ENCODE assay signal across 9 cellular contexts in genomic region chr12:89663577-89664357, GRCh38. TPM values are rescaled to one million over a fixed set of nuclear protein-coding genes. Genes with fewer than 3 reads are reported as not detected.
DNase-seq lines count a peak whose midpoint lies in the region; ATAC-seq, FAIRE-seq and TF ChIP-seq lines count a peak whose summit lies in the region.
"Had no signal": no experiment of that assay in that cellular context is flagged by ENCODE, and none has a peak within 500 bp of the region (broad histone marks: within the 10 kb centered on the region; RNA-seq: fewer than 3 reads in every experiment).

No MANE protein-coding gene starts in this region.

- H3K4me3 ChIP-seq in HepG2 (replicated peaks in 1 of 3; ENCODE audit: insufficient read depth in 1 of 3, low read depth in 2 of 3, low read length in 3 of 3) (no peak overlapping the region), MG63 (no peak overlapping the region)
- H3K4me3 ChIP-seq: lung had no signal

- no TSS peak for BruUV-seq in HepG2 (replicated peaks; lab: Mats Ljungman, UMichigan)

- TF ChIP-seq EP300 in HepG2 (IDR thresholded peaks at IDR 0.05; ENCODE audit: low read depth in 2 of 2, low read length in 2 of 2) (no peak), HepG2 (CRISPR knock-in tag; IDR thresholded peaks at IDR 0.05; ENCODE audit: borderline replicate concordance) (no peak)

- H3K27me3 ChIP-seq in HepG2 (ENCODE audit: control insufficient read depth in 1 of 2, insufficient read depth in 2 of 2, low read length in 2 of 2) (no peaks in the 10 kb centered on the region), MG63 (no peaks in the 10 kb centered on the region)

- peak; percentile 15 for DNase-seq in GM10266 (ENCODE audit: extremely low spot score)
- DNase-seq in activated B cell treated with CpG ODN at 0.5 μM for 24 hours, result no peak
- DNase-seq in HepG2 (ENCODE audit: low spot score), result no peak
- DNase-seq in foreskin melanocyte, result no peak
- DNase-seq in MG63, result no peak
- DNase-seq in NCI-H1436 (lab: John Stamatoyannopoulos, UW), result no peak

- no peak overlapping the region for H2AFZ ChIP-seq in HepG2 (ENCODE audit: low read length)

- peaks cover 28% of the 10 kb centered on the region for H3K4me1 ChIP-seq in HepG2 (ENCODE audit: insufficient read depth, low read length)

- H3K9ac ChIP-seq in HepG2 (ENCODE audit: insufficient read depth, low read depth, low read length), result no peak overlapping the region

- H3K9me3 ChIP-seq in HepG2 (ENCODE audit: low read length), result no peaks in the 10 kb centered on the region
- H3K9me3 ChIP-seq in MG63, result no peaks in the 10 kb centered on the region

- CTCF ChIA-PET in activated B cell treated with CpG ODN at 0.5 μM for 24 hours (lab: Charles Lee), result interaction anchor here (0.7 kb wide), 1 partner anchor 299 kb away, joined by 3 read pairs; no protein-coding TSS in a partner anchor
- CTCF ChIA-PET in HepG2 (lab: Yijun Ruan, JAX; ENCODE audit: low intra/inter-chr PET ratio, low total read pairs), result no interaction called here

- H3K27ac ChIP-seq in HepG2 (ENCODE audit: extremely low read length, insufficient read depth, low read length), result peak overlapping the region; percentile 2

- H3K4me3 Mint-ChIP-seq in activated B cell treated with CpG ODN at 0.5 μM for 24 hours, result peak overlapping the region; percentile 25

- TF ChIP-seq CTCF in GM10266 (IDR thresholded peaks at IDR 0.05; ENCODE audit: control insufficient read depth, insufficient read depth, low read depth, missing control alignments) (no peak), activated B cell treated with CpG ODN at 0.5 μM for 24 hours (IDR thresholded peaks at IDR 0.05) (no peak), HepG2 (CRISPR knock-in tag; IDR thresholded peaks at IDR 0.05) (no peak)

- 88% methylated on average over 4 of the region's 4 CpGs for WGBS in HepG2 (ENCODE audit: low lambda C conversion rate)

- peaks cover 22% of the 10 kb centered on the region for H3K36me3 Mint-ChIP-seq in activated B cell treated with CpG ODN at 0.5 μM for 24 hours (ENCODE audit: low read depth)

- peak overlapping the region; percentile 46 for H3K27ac Mint-ChIP-seq in activated B cell treated with CpG ODN at 0.5 μM for 24 hours

- no peak for TF ChIP-seq RAD21 in HepG2 (CRISPR knock-in tag; IDR thresholded peaks at IDR 0.05)

- H3K4me1 Mint-ChIP-seq in activated B cell treated with CpG ODN at 0.5 μM for 24 hours, result peaks cover 84% of the 10 kb centered on the region

- POLR2A ChIA-PET in activated B cell treated with CpG ODN at 0.5 μM for 24 hours (lab: Charles Lee) (interaction anchor here (0.7 to 2.5 kb wide), 2 partner anchors 42 to 45 kb away, joined by 3 to 27 read pairs; partner anchors contain the start of gene ATP2B1), HepG2 (lab: Yijun Ruan, JAX) (no interaction called here)

- no peaks in the 10 kb centered on the region for H3K27me3 Mint-ChIP-seq in activated B cell treated with CpG ODN at 0.5 μM for 24 hours

- TF ChIP-seq POLR2A in HepG2 (IDR thresholded peaks at IDR 0.05; ENCODE audit: insufficient read depth in 1 of 2, low read depth in 2 of 2, low read length in 2 of 2), result no peak

- intact Hi-C loops in activated B cell treated with CpG ODN at 0.5 μM for 24 hours (cut with micrococcal nuclease), result loop anchor here (1.0 to 10.0 kb wide), 4 partner anchors 8 to 319 kb away; no protein-coding TSS in a partner anchor
- intact Hi-C loops in HepG2 (cut with micrococcal nuclease; ENCODE audit: unreplicated experiment), result no loop called here

- H3K36me3 ChIP-seq in HepG2 (replicated peaks in 1 of 2; ENCODE audit: control insufficient read depth in 1 of 2, insufficient read depth in 2 of 2, low read length in 2 of 2), result no peaks in the 10 kb centered on the region
- no peaks in the 10 kb centered on the region for H3K36me3 ChIP-seq in MG63

- H3K9me3 Mint-ChIP-seq in activated B cell treated with CpG ODN at 0.5 μM for 24 hours, result no peaks in the 10 kb centered on the region

- no peak for FAIRE-seq in HepG2 (lab: Jason Lieb, UNC)

- H3K79me2 ChIP-seq in HepG2 (ENCODE audit: insufficient read depth, low read length), result peaks cover 66% of the 10 kb centered on the region

- in situ Hi-C loops in HepG2 (cut with HindIII; ENCODE audit: extremely low pct_ligation_motif_present, low pct_unique_long_range_greater_than_20kb), result no loop called here

- no peak overlapping the region for H3K4me2 ChIP-seq in HepG2 (ENCODE audit: low read depth, low read length)

- ATAC-seq in GM21381 (IDR thresholded peaks at IDR 0.05; ENCODE audit: unreplicated experiment) (peak; percentile 51), HG03520 (IDR thresholded peaks at IDR 0.05; ENCODE audit: unreplicated experiment) (peak; percentile 79), activated B cell treated with CpG ODN at 0.5 μM for 24 hours (ENCODE audit: low read depth) (peak; percentile 60), HepG2 (no peak)

- H4K20me1 ChIP-seq in HepG2 (ENCODE audit: insufficient read depth, low read length), result peaks cover 3% of the 10 kb centered on the region

TF ChIP-seq in HepG2, 621 proteins besides CTCF, POLR2A, EP300 and RAD21:
- TF ChIP-seq ZBTB33 (CRISPR knock-in tag; IDR thresholded peaks at IDR 0.05) (no peak), BRD4 (CRISPR knock-in tag; IDR thresholded peaks at IDR 0.05) (no peak), RXRA (CRISPR knock-in tag; IDR thresholded peaks at IDR 0.05) (no peak), AHR (CRISPR knock-in tag; IDR thresholded peaks at IDR 0.05) (no peak), TGIF2 (CRISPR knock-in tag; IDR thresholded peaks at IDR 0.05) (no peak), ZNF276 (CRISPR knock-in tag; IDR thresholded peaks at IDR 0.05; ENCODE audit: low read depth) (no peak)

RNA-seq across cellular contexts. Expression of gene ATP2B1, which starts 44.9 kb away (rescaled TPM):
- 110 and 136 TPM in 2 replicates for total RNA-seq in activated B cell treated with CpG ODN at 0.5 μM for 24 hours
- total RNA-seq in HepG2 (2016; rRNA removed; fragmentation: Illumina TruSeq; extraction: Trizol), result 46.5 and 60.2 TPM in 2 replicates
- 8.5 and 11.5 TPM in 2 replicates for total RNA-seq in HepG2 (2016; cell fraction: cytosol; rRNA removed; fragmentation: Illumina TruSeq; extraction: Trizol; ENCODE audit: low read depth)
- total RNA-seq in HepG2 (2016; cell fraction: insoluble cytoplasmic fraction; rRNA removed; fragmentation: Illumina TruSeq; extraction: Trizol), result 52.7 and 57.3 TPM in 2 replicates
- total RNA-seq in HepG2 (2016; cell fraction: membrane; rRNA removed; fragmentation: Illumina TruSeq; extraction: Trizol), result 14.5 and 16.1 TPM in 2 replicates
- 81.0 and 90.0 TPM in 2 replicates for total RNA-seq in HepG2 (2016; cell fraction: nucleus; rRNA removed; fragmentation: Illumina TruSeq; extraction: Trizol)
- 12.1 and 12.6 TPM in 2 replicates for polyA plus RNA-seq in HepG2 (2011; rRNA removed)
- polyA plus RNA-seq in HepG2 (2011; cell fraction: cytosol; rRNA removed), result 3.3 and 7.0 TPM in 2 replicates
- 11.9 and 12.3 TPM in 2 replicates for polyA plus RNA-seq in HepG2 (2011; cell fraction: nucleus; rRNA removed)
- 30.7 and 30.9 TPM in 2 replicates for polyA plus RNA-seq in HepG2 (2012)
- 0.71 and 1.0 TPM in 2 replicates for polyA plus RNA-seq in HepG2 (2016; cell fraction: cytosol; fragmentation: Illumina TruSeq; extraction: Trizol; ENCODE audit: low read depth)
- 25.8 and 28.7 TPM in 2 replicates for polyA plus RNA-seq in HepG2 (2016; cell fraction: insoluble cytoplasmic fraction; fragmentation: Illumina TruSeq; extraction: Trizol; ENCODE audit: low read depth)
- polyA plus RNA-seq in HepG2 (2016; cell fraction: membrane; fragmentation: Illumina TruSeq; extraction: Trizol; ENCODE audit: low read depth), result 3.3 and 4.5 TPM in 2 replicates
- 61.4 and 62.9 TPM in 2 replicates for polyA plus RNA-seq in HepG2 (2016; cell fraction: nucleus; fragmentation: Illumina TruSeq; extraction: Trizol; ENCODE audit: insufficient read depth, low read depth)
- 8.3 and 27.4 TPM in 2 replicates for polyA minus RNA-seq in HepG2 (2011; rRNA and poly(A)+ RNA removed; ENCODE audit: low replicate concordance)
- polyA minus RNA-seq in HepG2 (2011; cell fraction: cytosol; rRNA and poly(A)+ RNA removed), result 22.0 and 22.2 TPM in 2 replicates
- polyA minus RNA-seq in HepG2 (2011; cell fraction: nucleus; rRNA and poly(A)+ RNA removed), result 95.1 and 96.8 TPM in 2 replicates
- total RNA-seq in MG63 (2014; rRNA removed; shearing (Covaris generic); ENCODE audit: low replicate concordance), result 14.3 and 22.4 TPM in 2 replicates
